In the genomic region with DNA sequence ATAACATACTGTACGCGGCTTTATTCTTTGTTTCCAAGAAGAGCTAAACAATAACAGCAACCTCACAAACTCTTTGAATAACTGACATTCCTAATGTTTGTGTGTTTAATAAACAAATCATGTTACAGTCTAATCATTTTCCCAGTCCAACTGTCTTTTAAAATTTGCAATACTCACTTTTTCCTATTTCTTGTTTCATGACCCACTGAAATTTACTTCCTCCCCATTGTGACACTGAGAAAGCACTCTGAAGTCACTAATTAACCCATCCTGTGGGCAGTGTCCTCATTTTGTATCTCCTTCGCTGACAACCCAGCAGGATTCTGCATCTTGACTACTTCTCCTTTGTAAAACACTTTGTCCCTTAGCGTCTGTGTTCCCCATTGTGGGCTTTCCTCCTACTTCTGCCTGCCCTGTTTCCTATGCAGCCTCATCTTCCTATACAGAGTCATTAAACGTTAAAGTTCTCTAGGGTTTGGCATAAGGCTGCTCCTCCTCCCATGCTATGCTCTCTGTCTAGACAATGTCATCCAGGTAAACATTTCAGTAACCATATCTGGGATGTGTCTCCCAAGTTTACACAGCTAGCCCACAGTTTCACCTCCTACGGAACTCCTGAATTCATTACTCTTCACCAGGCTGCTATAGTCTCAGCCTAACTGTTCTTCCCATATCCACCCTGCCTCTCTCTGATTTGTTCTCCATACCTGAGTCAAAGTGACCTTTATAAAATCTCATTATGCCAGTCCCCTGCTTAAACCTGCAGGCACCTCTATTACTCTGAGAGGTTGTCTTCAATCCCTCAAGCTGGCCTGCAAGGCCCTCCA, we compare ENCODE assay signal across 1 cellular context.
TF ChIP-seq lines count a peak whose summit lies in the region.

No MANE protein-coding gene starts in this region.

TF ChIP-seq in H1, 55 proteins besides CTCF, POLR2A, EP300 and RAD21 (continued from another document):
- TF ChIP-seq, protein P1, sequence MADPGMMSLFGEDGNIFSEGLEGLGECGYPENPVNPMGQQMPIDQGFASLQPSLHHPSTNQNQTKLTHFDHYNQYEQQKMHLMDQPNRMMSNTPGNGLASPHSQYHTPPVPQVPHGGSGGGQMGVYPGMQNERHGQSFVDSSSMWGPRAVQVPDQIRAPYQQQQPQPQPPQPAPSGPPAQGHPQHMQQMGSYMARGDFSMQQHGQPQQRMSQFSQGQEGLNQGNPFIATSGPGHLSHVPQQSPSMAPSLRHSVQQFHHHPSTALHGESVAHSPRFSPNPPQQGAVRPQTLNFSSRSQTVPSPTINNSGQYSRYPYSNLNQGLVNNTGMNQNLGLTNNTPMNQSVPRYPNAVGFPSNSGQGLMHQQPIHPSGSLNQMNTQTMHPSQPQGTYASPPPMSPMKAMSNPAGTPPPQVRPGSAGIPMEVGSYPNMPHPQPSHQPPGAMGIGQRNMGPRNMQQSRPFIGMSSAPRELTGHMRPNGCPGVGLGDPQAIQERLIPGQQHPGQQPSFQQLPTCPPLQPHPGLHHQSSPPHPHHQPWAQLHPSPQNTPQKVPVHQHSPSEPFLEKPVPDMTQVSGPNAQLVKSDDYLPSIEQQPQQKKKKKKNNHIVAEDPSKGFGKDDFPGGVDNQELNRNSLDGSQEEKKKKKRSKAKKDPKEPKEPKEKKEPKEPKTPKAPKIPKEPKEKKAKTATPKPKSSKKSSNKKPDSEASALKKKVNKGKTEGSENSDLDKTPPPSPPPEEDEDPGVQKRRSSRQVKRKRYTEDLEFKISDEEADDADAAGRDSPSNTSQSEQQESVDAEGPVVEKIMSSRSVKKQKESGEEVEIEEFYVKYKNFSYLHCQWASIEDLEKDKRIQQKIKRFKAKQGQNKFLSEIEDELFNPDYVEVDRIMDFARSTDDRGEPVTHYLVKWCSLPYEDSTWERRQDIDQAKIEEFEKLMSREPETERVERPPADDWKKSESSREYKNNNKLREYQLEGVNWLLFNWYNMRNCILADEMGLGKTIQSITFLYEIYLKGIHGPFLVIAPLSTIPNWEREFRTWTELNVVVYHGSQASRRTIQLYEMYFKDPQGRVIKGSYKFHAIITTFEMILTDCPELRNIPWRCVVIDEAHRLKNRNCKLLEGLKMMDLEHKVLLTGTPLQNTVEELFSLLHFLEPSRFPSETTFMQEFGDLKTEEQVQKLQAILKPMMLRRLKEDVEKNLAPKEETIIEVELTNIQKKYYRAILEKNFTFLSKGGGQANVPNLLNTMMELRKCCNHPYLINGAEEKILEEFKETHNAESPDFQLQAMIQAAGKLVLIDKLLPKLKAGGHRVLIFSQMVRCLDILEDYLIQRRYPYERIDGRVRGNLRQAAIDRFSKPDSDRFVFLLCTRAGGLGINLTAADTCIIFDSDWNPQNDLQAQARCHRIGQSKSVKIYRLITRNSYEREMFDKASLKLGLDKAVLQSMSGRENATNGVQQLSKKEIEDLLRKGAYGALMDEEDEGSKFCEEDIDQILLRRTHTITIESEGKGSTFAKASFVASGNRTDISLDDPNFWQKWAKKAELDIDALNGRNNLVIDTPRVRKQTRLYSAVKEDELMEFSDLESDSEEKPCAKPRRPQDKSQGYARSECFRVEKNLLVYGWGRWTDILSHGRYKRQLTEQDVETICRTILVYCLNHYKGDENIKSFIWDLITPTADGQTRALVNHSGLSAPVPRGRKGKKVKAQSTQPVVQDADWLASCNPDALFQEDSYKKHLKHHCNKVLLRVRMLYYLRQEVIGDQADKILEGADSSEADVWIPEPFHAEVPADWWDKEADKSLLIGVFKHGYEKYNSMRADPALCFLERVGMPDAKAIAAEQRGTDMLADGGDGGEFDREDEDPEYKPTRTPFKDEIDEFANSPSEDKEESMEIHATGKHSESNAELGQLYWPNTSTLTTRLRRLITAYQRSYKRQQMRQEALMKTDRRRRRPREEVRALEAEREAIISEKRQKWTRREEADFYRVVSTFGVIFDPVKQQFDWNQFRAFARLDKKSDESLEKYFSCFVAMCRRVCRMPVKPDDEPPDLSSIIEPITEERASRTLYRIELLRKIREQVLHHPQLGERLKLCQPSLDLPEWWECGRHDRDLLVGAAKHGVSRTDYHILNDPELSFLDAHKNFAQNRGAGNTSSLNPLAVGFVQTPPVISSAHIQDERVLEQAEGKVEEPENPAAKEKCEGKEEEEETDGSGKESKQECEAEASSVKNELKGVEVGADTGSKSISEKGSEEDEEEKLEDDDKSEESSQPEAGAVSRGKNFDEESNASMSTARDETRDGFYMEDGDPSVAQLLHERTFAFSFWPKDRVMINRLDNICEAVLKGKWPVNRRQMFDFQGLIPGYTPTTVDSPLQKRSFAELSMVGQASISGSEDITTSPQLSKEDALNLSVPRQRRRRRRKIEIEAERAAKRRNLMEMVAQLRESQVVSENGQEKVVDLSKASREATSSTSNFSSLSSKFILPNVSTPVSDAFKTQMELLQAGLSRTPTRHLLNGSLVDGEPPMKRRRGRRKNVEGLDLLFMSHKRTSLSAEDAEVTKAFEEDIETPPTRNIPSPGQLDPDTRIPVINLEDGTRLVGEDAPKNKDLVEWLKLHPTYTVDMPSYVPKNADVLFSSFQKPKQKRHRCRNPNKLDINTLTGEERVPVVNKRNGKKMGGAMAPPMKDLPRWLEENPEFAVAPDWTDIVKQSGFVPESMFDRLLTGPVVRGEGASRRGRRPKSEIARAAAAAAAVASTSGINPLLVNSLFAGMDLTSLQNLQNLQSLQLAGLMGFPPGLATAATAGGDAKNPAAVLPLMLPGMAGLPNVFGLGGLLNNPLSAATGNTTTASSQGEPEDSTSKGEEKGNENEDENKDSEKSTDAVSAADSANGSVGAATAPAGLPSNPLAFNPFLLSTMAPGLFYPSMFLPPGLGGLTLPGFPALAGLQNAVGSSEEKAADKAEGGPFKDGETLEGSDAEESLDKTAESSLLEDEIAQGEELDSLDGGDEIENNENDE (IDR thresholded peaks at IDR 0.05; ENCODE audit: insufficient replicate concordance, low read length) = no peak
- TF ChIP-seq JUN (IDR thresholded peaks at IDR 0.05; ENCODE audit: low read depth, low read length) = no peak
- no peak for TF ChIP-seq SIN3A (conservative IDR thresholded peaks at IDR 0.05 in 1 of 2, IDR thresholded peaks at IDR 0.05 in 1 of 2; ENCODE audit: low read depth in 1 of 2, low read length in 2 of 2)
- TF ChIP-seq ASH2L (IDR thresholded peaks at IDR 0.05; ENCODE audit: low read length) = no peak
- TF ChIP-seq CBX5 (IDR thresholded peaks at IDR 0.05; ENCODE audit: low read depth, low read length) = no peak
- TF ChIP-seq HDAC2 (IDR thresholded peaks at IDR 0.05; ENCODE audit: borderline replicate concordance in 1 of 2, low read depth in 2 of 2, low read length in 2 of 2) = no peak
- TF ChIP-seq NANOG (IDR thresholded peaks at IDR 0.05; ENCODE audit: insufficient read depth, low read depth, low read length, poor library complexity, severe bottlenecking) = no peak
- TF ChIP-seq, protein P2, sequence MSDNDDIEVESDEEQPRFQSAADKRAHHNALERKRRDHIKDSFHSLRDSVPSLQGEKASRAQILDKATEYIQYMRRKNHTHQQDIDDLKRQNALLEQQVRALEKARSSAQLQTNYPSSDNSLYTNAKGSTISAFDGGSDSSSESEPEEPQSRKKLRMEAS (IDR thresholded peaks at IDR 0.05) = no peak
TF ChIP-seq in H1: peak in this region for 0.
